In the genomic region with DNA sequence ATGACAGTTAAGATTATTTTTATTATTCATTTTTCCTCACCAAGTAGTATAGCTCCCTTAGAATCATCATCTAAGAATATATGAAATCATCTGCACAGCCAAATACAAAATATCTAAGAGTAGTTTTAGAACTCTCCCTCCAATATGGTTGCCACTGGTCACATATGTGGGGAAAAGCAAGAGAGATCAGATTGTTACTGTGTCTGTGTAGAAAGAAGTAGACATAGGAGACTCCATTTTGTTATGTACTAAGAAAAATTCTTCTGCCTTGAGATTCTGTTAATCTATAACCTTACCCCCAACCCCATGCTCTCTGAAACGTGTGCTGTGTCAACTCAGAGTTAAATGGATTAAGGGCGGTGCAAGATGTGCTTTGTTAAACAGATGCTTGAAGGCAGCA, we compare ENCODE assay signal across 1 cellular context.
A peak's percentile ranks its signal among the peaks of the same experiment; 100 is the strongest.
TF ChIP-seq lines count a peak whose summit lies in the region.

No MANE protein-coding gene starts in this region.

TF ChIP-seq in A549, 52 proteins besides CTCF, POLR2A, EP300 and RAD21:
- TF ChIP-seq EHF (CRISPR knock-in tag; IDR thresholded peaks at IDR 0.05), result peak; percentile 79
- peak; percentile 51; the same call in 1 of the 2 replicates for TF ChIP-seq HOXB13 (CRISPR knock-in tag; IDR thresholded peaks at IDR 0.05; ENCODE audit: low read depth)
